ENCODE assay signal across 9 cellular contexts in the genomic region with DNA sequence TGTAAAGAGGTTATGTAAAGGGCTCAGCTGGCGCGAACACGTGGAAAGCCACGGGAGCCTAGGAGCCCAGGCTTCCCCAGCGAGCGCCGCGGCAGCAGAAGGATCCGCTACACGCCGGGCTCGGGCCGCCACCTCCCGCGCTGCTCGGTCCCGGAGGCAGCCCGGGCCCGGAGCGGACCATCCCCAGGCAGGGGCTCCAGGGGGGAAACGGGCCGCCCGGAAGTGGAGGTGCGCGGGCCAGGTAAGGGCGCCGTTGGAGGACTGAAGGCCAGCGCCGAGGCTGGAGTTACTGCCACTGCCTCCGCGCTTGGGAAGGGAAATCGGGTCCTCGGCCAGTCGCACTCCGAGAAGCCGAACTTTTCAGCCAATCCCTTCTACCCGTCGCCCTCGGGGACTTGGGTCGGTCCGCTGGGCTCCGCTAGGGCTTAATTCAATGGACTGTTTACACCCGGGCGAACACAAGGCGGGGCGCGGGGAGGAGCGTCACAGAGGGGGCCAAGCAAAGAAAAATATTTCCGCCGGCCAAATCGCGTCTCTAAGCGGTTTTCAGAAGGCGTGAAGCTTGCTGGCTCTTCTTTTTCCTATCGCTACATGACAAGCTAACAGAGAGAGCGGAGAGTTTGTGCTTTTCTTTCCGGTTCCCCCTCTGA. TPM values are rescaled to one million over a fixed set of nuclear protein-coding genes. Genes with fewer than 3 reads are reported as not detected.
A peak's percentile ranks its signal among the peaks of the same experiment; 100 is the strongest.
DNase-seq lines count a peak whose midpoint lies in the region; ATAC-seq, FAIRE-seq and TF ChIP-seq lines count a peak whose summit lies in the region.
"Had no signal": no experiment of that assay in that cellular context is flagged by ENCODE, and none has a peak within 500 bp of the region (broad histone marks: within the 10 kb centered on the region; RNA-seq: fewer than 3 reads in every experiment).

No MANE protein-coding gene starts in this region.

- H3K9ac ChIP-seq in kidney (ENCODE audit: low read length in 2 of 2): peak overlapping the region; percentile 68 to 91

- H3K27ac ChIP-seq in kidney (ENCODE audit: low read depth in 2 of 2, low read length in 2 of 2): peak overlapping the region; percentile 99 to 100

- FAIRE-seq in GM19239 (lab: Jason Lieb, UNC) (no peak), kidney (lab: Jason Lieb, UNC) (no peak)
- FAIRE-seq: colon had no signal

- H3K36me3 ChIP-seq in BE2C (no peaks in the 10 kb centered on the region), kidney (ENCODE audit: control insufficient read depth in 1 of 2, insufficient read depth in 2 of 2, low read length in 2 of 2) (no peaks in the 10 kb centered on the region)

- H3K4me1 ChIP-seq in BE2C: no peaks in the 10 kb centered on the region
- peaks cover 15 to 21% of the 10 kb centered on the region in 2 donors for H3K4me1 ChIP-seq in kidney (ENCODE audit: control insufficient read depth in 1 of 2, insufficient read depth in 1 of 2, low read depth in 1 of 2, low read length in 2 of 2)

- H3K9me3 ChIP-seq in BE2C: no peaks in the 10 kb centered on the region
- H3K9me3 ChIP-seq in kidney (ENCODE audit: control insufficient read depth in 1 of 2, low read length in 2 of 2): no peaks in the 10 kb centered on the region

- H3K4me3 ChIP-seq in BE2C (ENCODE audit: low read depth, low read length) (peak overlapping the region; percentile 80), kidney (ENCODE audit: low read length in 2 of 2) (peak overlapping the region; percentile 73 to 91)

- TF ChIP-seq CTCF in BE2C (IDR thresholded peaks at IDR 0.05; ENCODE audit: low read depth, low read length): no peak
- TF ChIP-seq CTCF in kidney (IDR thresholded peaks at IDR 0.05; ENCODE audit: borderline replicate concordance, extremely low read depth, insufficient read depth): no peak

- DNase-seq in BE2C (peak; percentile 86), GM19239 (ENCODE audit: insufficient read length, low spot score) (peak; percentile 83), NCI-H460 (ENCODE audit: extremely low read depth, low read depth) (peak; percentile 91), cerebellar nuclear complex (lab: John Stamatoyannopoulos, UW) (peak; percentile 32 to 75), kidney (peak; percentile 96)
- peak; percentile 83 for DNase-seq in activated CD4-positive, alpha-beta T cell treated with anti-CD3 and anti-CD28 coated beads for 1 hour
- peak; percentile 78 to 83 for DNase-seq in stimulated activated CD4-positive, alpha-beta T cell treated with anti-CD3 and anti-CD28 coated beads, Interleukin-15, amount 100 ng/mL, for 1 hour (ENCODE audit: low read depth in 1 of 2, low spot score in 1 of 2)

- no peaks in the 10 kb centered on the region for H3K27me3 ChIP-seq in BE2C

- ATAC-seq in HG03439 (IDR thresholded peaks at IDR 0.05; ENCODE audit: unreplicated experiment): peak; percentile 83

- intact Hi-C loops in kidney (cut with DNase I): no loop called here

RNA-seq across cellular contexts. Expression of a gene that starts 0.4 kb away (rescaled TPM):
- polyA plus RNA-seq in BE2C (2012; ENCODE audit: insufficient read depth, insufficient read length, low read depth): 4.6 TPM
- 21.8 and 23.5 TPM in 2 replicates for total RNA-seq in NCI-H460 (2014; rRNA removed; shearing (Covaris generic))
- 18.5 and 25.6 TPM in 2 replicates for polyA plus RNA-seq in NCI-H460 (2014; cell fraction: nucleus; rRNA removed)
- 16.5 TPM for total RNA-seq in kidney
- polyA plus RNA-seq in kidney (ENCODE audit: insufficient read depth, low read depth, low replicate concordance): 3.7 TPM

Comparison
In these comparisons a context has a peak if more than half of its experiments do, and no peak if none do; other contexts are left out.
1. Peak in every context shown above with its lines: DNase-seq, ATAC-seq, H3K4me3 ChIP-seq and H3K27ac ChIP-seq.